22 cellular contexts compared by ENCODE assay signal in the genomic region with DNA sequence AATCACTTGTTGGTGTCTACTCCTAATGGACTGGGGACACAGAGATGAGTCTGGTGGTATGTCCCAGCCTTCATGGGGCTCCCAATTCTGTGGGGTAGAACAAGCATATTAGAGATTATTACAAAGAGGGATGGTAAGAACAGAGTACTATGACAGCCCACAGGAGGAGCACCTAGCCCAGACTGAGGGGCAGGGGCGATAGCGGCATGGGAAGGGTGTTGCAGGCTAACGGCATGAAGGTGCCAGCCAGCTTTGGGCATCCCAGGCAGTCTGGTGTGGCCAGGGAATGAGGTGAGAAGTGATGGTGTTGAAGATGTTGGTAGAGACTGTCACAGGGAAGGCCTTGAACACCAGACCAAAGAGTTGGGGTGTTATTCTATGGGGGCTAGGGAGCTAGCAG.
"Had no signal": no experiment of that assay in that cellular context is flagged by ENCODE, and none has a peak within 500 bp of the region (broad histone marks: within the 10 kb centered on the region; RNA-seq: fewer than 3 reads in every experiment).

No MANE protein-coding gene starts in this region.

- FAIRE-seq: colon had no signal

- ATAC-seq: activated naive CD4-positive, alpha-beta T cell treated with anti-CD3 and anti-CD28 coated beads, Interleukin-2, amount 50 U/mL, for 72 hours; activated T-cell treated with anti-CD3 and anti-CD28 coated beads, Interleukin-2, amount 50 U/mL, for 4 hours; gastrocnemius medialis; left colon; mucosa of descending colon; natural killer cell; psoas muscle had no signal

- DNase-seq: activated CD4-positive, alpha-beta T cell treated with anti-CD3 and anti-CD28 coated beads, Interleukin-2, amount 50 U/mL, for 4 hours; activated CD4-positive, CD25-positive, alpha-beta regulatory T cell treated with anti-CD3 and anti-CD28 coated beads, Interleukin-2, amount 50 U/mL, for 72 hours; activated gamma-delta T cell; activated T-cell treated with anti-CD3 and anti-CD28 coated beads, Interleukin-2, amount 50 U/mL, for 4 hours; effector CD8-positive, alpha-beta T cell; gastrocnemius medialis; left colon; mammary epithelial cell; mucosa of descending colon; natural killer cell; nucleus accumbens; psoas muscle; Right ventricle myocardium superior; stimulated activated CD4-positive, alpha-beta T cell treated with anti-CD3 and anti-CD28 coated beads, Interleukin-1b, Interleukin-23, amount 100 ng/mL, for 48 hours; stomach; T-helper 1 cell had no signal

- H3K27me3 ChIP-seq: cardiac muscle cell, gastrocnemius medialis, heart left ventricle, stomach had no signal

- H3K4me3 ChIP-seq: cardiac muscle cell, gastrocnemius medialis, heart left ventricle, mucosa of descending colon, psoas muscle, SK-N-MC, stomach had no signal

- H3K36me3 ChIP-seq: cardiac muscle cell, gastrocnemius medialis, heart left ventricle, stomach had no signal

- H3K27ac ChIP-seq: epithelial cell of prostate, gastrocnemius medialis, psoas muscle, SK-N-MC had no signal

- H3K9me3 ChIP-seq: gastrocnemius medialis, mucosa of descending colon, psoas muscle had no signal
